In genomic region chr2:166516712-166517303, GRCh38 we compare ENCODE assay signal across 9 cellular contexts. TPM values are rescaled to one million over a fixed set of nuclear protein-coding genes. Genes with fewer than 3 reads are reported as not detected.
DNase-seq lines count a peak whose midpoint lies in the region; ATAC-seq and TF ChIP-seq lines count a peak whose summit lies in the region.
"Had no signal": no experiment of that assay in that cellular context is flagged by ENCODE, and none has a peak within 500 bp of the region (broad histone marks: within the 10 kb centered on the region; RNA-seq: fewer than 3 reads in every experiment).

No MANE protein-coding gene starts in this region.

- peak; percentile 72 for TF ChIP-seq CTCF in astrocyte of the spinal cord (IDR thresholded peaks at IDR 0.05; ENCODE audit: low read depth, low read length)
- TF ChIP-seq CTCF in lower lobe of right lung (IDR thresholded peaks at IDR 0.05): peak; percentile 61

- no peak overlapping the region for H3K27ac ChIP-seq in lower lobe of right lung

- H3K4me3 ChIP-seq in astrocyte of the spinal cord (ENCODE audit: low read depth, low read length) (no peak overlapping the region), lower lobe of right lung (no peak overlapping the region)

- H3K27me3 ChIP-seq in lower lobe of right lung (ENCODE audit: low read depth): no peaks in the 10 kb centered on the region

- ATAC-seq in lower lobe of right lung: peak in 1 of 2 donors; percentile 46

- DNase-seq in NCI-H146 (lab: John Stamatoyannopoulos, UW) (peak; percentile 12), NCI-H146 treated with DMSO at 0.1 percent for 48 hours (lab: John Stamatoyannopoulos, UW; ENCODE audit: unreplicated experiment) (no peak), NCI-H1105 treated with DMSO at 0.1 percent for 48 hours (lab: John Stamatoyannopoulos, UW) (peak; percentile 36), astrocyte of the spinal cord (ENCODE audit: low read depth, low spot score) (peak; percentile 41), lower lobe of right lung (no peak), T-helper 1 cell (no peak), cortex of kidney (lab: John Stamatoyannopoulos, UW) (no peak)
- no peak for DNase-seq in activated CD4-positive, alpha-beta T cell treated with anti-CD3 and anti-CD28 coated beads for 4 hours

- H3K4me1 ChIP-seq in lower lobe of right lung: no peaks in the 10 kb centered on the region

- in situ Hi-C loops in astrocyte of the spinal cord (cut with HindIII; ENCODE audit: low sequenced_read_pairs): no loop called here

- intact Hi-C loops in lower lobe of right lung (cut with DNase I): no loop called here

- no peaks in the 10 kb centered on the region for H3K36me3 ChIP-seq in lower lobe of right lung

- no peaks in the 10 kb centered on the region for H3K9me3 ChIP-seq in lower lobe of right lung

RNA-seq across cellular contexts. Expression of gene SCN7A, which starts 22.8 kb away (rescaled TPM):
- 69.0 TPM for total RNA-seq in lower lobe of right lung
- total RNA-seq: Daoy had no signal

Comparison
In these comparisons a context has a peak if more than half of its experiments do, and no peak if none do; other contexts are left out.
1. DNase-seq: peak in NCI-H146 (single experiment), NCI-H1105 treated with DMSO at 0.1 percent for 48 hours (single experiment) and astrocyte of the spinal cord (single experiment); none in NCI-H146 treated with DMSO at 0.1 percent for 48 hours (single experiment), lower lobe of right lung (single experiment), T-helper 1 cell (0 of 5), cortex of kidney (single experiment) and activated CD4-positive, alpha-beta T cell treated with anti-CD3 and anti-CD28 coated beads for 4 hours (0 of 2).